ENCODE assay signal across 1 cellular context in genomic region chr6:116253188-116253504, GRCh38.
TF ChIP-seq lines count a peak whose summit lies in the region.

No MANE protein-coding gene starts in this region.

TF ChIP-seq in K562, 482 proteins besides CTCF, POLR2A, EP300 and RAD21 (continued from another document):
- TF ChIP-seq, protein P1, sequence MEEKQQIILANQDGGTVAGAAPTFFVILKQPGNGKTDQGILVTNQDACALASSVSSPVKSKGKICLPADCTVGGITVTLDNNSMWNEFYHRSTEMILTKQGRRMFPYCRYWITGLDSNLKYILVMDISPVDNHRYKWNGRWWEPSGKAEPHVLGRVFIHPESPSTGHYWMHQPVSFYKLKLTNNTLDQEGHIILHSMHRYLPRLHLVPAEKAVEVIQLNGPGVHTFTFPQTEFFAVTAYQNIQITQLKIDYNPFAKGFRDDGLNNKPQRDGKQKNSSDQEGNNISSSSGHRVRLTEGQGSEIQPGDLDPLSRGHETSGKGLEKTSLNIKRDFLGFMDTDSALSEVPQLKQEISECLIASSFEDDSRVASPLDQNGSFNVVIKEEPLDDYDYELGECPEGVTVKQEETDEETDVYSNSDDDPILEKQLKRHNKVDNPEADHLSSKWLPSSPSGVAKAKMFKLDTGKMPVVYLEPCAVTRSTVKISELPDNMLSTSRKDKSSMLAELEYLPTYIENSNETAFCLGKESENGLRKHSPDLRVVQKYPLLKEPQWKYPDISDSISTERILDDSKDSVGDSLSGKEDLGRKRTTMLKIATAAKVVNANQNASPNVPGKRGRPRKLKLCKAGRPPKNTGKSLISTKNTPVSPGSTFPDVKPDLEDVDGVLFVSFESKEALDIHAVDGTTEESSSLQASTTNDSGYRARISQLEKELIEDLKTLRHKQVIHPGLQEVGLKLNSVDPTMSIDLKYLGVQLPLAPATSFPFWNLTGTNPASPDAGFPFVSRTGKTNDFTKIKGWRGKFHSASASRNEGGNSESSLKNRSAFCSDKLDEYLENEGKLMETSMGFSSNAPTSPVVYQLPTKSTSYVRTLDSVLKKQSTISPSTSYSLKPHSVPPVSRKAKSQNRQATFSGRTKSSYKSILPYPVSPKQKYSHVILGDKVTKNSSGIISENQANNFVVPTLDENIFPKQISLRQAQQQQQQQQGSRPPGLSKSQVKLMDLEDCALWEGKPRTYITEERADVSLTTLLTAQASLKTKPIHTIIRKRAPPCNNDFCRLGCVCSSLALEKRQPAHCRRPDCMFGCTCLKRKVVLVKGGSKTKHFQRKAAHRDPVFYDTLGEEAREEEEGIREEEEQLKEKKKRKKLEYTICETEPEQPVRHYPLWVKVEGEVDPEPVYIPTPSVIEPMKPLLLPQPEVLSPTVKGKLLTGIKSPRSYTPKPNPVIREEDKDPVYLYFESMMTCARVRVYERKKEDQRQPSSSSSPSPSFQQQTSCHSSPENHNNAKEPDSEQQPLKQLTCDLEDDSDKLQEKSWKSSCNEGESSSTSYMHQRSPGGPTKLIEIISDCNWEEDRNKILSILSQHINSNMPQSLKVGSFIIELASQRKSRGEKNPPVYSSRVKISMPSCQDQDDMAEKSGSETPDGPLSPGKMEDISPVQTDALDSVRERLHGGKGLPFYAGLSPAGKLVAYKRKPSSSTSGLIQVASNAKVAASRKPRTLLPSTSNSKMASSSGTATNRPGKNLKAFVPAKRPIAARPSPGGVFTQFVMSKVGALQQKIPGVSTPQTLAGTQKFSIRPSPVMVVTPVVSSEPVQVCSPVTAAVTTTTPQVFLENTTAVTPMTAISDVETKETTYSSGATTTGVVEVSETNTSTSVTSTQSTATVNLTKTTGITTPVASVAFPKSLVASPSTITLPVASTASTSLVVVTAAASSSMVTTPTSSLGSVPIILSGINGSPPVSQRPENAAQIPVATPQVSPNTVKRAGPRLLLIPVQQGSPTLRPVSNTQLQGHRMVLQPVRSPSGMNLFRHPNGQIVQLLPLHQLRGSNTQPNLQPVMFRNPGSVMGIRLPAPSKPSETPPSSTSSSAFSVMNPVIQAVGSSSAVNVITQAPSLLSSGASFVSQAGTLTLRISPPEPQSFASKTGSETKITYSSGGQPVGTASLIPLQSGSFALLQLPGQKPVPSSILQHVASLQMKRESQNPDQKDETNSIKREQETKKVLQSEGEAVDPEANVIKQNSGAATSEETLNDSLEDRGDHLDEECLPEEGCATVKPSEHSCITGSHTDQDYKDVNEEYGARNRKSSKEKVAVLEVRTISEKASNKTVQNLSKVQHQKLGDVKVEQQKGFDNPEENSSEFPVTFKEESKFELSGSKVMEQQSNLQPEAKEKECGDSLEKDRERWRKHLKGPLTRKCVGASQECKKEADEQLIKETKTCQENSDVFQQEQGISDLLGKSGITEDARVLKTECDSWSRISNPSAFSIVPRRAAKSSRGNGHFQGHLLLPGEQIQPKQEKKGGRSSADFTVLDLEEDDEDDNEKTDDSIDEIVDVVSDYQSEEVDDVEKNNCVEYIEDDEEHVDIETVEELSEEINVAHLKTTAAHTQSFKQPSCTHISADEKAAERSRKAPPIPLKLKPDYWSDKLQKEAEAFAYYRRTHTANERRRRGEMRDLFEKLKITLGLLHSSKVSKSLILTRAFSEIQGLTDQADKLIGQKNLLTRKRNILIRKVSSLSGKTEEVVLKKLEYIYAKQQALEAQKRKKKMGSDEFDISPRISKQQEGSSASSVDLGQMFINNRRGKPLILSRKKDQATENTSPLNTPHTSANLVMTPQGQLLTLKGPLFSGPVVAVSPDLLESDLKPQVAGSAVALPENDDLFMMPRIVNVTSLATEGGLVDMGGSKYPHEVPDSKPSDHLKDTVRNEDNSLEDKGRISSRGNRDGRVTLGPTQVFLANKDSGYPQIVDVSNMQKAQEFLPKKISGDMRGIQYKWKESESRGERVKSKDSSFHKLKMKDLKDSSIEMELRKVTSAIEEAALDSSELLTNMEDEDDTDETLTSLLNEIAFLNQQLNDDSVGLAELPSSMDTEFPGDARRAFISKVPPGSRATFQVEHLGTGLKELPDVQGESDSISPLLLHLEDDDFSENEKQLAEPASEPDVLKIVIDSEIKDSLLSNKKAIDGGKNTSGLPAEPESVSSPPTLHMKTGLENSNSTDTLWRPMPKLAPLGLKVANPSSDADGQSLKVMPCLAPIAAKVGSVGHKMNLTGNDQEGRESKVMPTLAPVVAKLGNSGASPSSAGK (IDR thresholded peaks at IDR 0.05): peak; percentile 70
- TF ChIP-seq L3MBTL2 (IDR thresholded peaks at IDR 0.05): peak; percentile 46; the same call in 1 of the 2 replicates
- TF ChIP-seq EHMT2 (IDR thresholded peaks at IDR 0.05): 0 out of 2 replicates have a peak, but pooled peaks have one; percentile 21
- TF ChIP-seq LARP7 (IDR thresholded peaks at IDR 0.05): 0 out of 2 replicates have a peak, but pooled peaks have one; percentile 49
- TF ChIP-seq TBL1XR1 (IDR thresholded peaks at IDR 0.05; ENCODE audit: low read length in 2 of 2): no peak
- no peak for TF ChIP-seq HNRNPUL1 (IDR thresholded peaks at IDR 0.05; ENCODE audit: low read length)
- TF ChIP-seq YY1 (IDR thresholded peaks at IDR 0.05; ENCODE audit: borderline replicate concordance in 1 of 3, control insufficient read depth in 1 of 3, extremely low read depth in 1 of 3, insufficient read depth in 3 of 3, insufficient read length in 1 of 3, insufficient replicate concordance in 2 of 3, low read depth in 1 of 3, low read length in 2 of 3): peak in 1 of 3 experiments; percentile 31
